8 cellular contexts compared by ENCODE assay signal in genomic region chr9:130866474-130866965, GRCh38. TPM values are rescaled to one million over a fixed set of nuclear protein-coding genes. Genes with fewer than 3 reads are reported as not detected.
DNase-seq lines count a peak whose midpoint lies in the region; ATAC-seq and TF ChIP-seq lines count a peak whose summit lies in the region.

No MANE protein-coding gene starts in this region.

- WGBS in prostate gland = 41% methylated on average over 4 of the region's 4 CpGs

- no peak overlapping the region for H3K27ac ChIP-seq in RWPE2 (ENCODE audit: poor library complexity, severe bottlenecking)
- no peak overlapping the region for H3K27ac ChIP-seq in prostate gland

- ATAC-seq in RWPE2 (ENCODE audit: low read depth) (peak; percentile 97), HG03159 (IDR thresholded peaks at IDR 0.05; ENCODE audit: unreplicated experiment) (no peak), HG03354 (IDR thresholded peaks at IDR 0.05; ENCODE audit: poor library complexity, severe bottlenecking, unreplicated experiment) (no peak)

- H3K27me3 ChIP-seq in RWPE2 (ENCODE audit: insufficient read depth, poor library complexity, severe bottlenecking) = no peaks in the 10 kb centered on the region
- no peaks in the 10 kb centered on the region for H3K27me3 ChIP-seq in prostate gland (replicated peaks; ENCODE audit: insufficient read depth)

- H3K36me3 ChIP-seq in RWPE2 (ENCODE audit: low read depth) = peaks cover 72% of the 10 kb centered on the region
- H3K36me3 ChIP-seq in prostate gland = no peaks in the 10 kb centered on the region

- H3K4me1 ChIP-seq in RWPE2 (ENCODE audit: insufficient read depth, poor library complexity, severe bottlenecking) (no peaks in the 10 kb centered on the region), prostate gland (replicated peaks) (peaks cover 2% of the 10 kb centered on the region)

- DNase-seq in Daoy (ENCODE audit: low read depth) (peak; percentile 87), MV-4-11 (lab: John Stamatoyannopoulos, UW) (peak; percentile 68), RWPE2 (ENCODE audit: low spot score) (no peak), head of caudate nucleus (peak; percentile 51 to 89 (median 74)), prostate gland (ENCODE audit: low spot score) (peak; percentile 84)
- peak; percentile 49 for DNase-seq in activated naive CD4-positive, alpha-beta T cell treated with Interleukin-2 at 50 U/mL for 16 hours

- no peak for TF ChIP-seq POLR2A in prostate gland (IDR thresholded peaks at IDR 0.05)

- peaks cover 13% of the 10 kb centered on the region for H3K9me3 ChIP-seq in RWPE2 (ENCODE audit: severe bottlenecking)
- no peaks in the 10 kb centered on the region for H3K9me3 ChIP-seq in prostate gland

- H3K4me3 ChIP-seq in RWPE2 (ENCODE audit: severe bottlenecking) (no peak overlapping the region), prostate gland (no peak overlapping the region)

- intact Hi-C loops in head of caudate nucleus (cut with DNase I) (no loop called here), prostate gland (cut with DNase I) (no loop called here)

- TF ChIP-seq CTCF in RWPE2 (IDR thresholded peaks at IDR 0.05; ENCODE audit: poor library complexity, severe bottlenecking) (peak; percentile 98), prostate gland (IDR thresholded peaks at IDR 0.05) (peak; percentile 57 to 93 (median 92))

RNA-seq across cellular contexts. Expression of gene QRFP, which starts 30.1 kb away (rescaled TPM):
- not detected in 2 replicates for total RNA-seq in Daoy (2014; rRNA removed; shearing (Covaris generic))
- 1 to 10 TPM in 1 of 2 donors, not detected in 1; 1.0 TPM for total RNA-seq in prostate gland

RNA-seq across cellular contexts. Expression of gene ABL1, which starts 31.5 kb away (rescaled TPM):
- 26.5 and 27.9 TPM in 2 replicates for total RNA-seq in Daoy (2014; rRNA removed; shearing (Covaris generic))
- 10 to 100 TPM; 48.2 to 73.4 TPM for total RNA-seq in prostate gland
